In genomic region chr17:7438050-7438614, GRCh38 we compare ENCODE assay signal across 8 cellular contexts. TPM values are rescaled to one million over a fixed set of nuclear protein-coding genes. Genes with fewer than 3 reads are reported as not detected.
DNase-seq lines count a peak whose midpoint lies in the region; ATAC-seq and TF ChIP-seq lines count a peak whose summit lies in the region.

No MANE protein-coding gene starts in this region.

- peaks cover 17 to 49% of the 10 kb centered on the region in 2 donors for H3K27me3 ChIP-seq in left lung

- H3K27ac ChIP-seq in left lung = no peak overlapping the region

- intact Hi-C loops in left lung (cut with DNase I) = loop anchor here in 1 of 2 donors (10.0 kb wide), 1 partner anchor 83 kb away; the partner anchor contains the start of genes KCTD11 and TMEM95

- no peaks in the 10 kb centered on the region for H3K9me3 Mint-ChIP-seq in WTC11

- H3K36me3 ChIP-seq in left lung = no peaks in the 10 kb centered on the region

- POLR2A ChIA-PET in GM10248 (lab: Yijun Ruan, JAX) = interaction anchor here (0.6 to 1.2 kb wide), 3 partner anchors 46 to 136 kb away, joined by 3 to 8 read pairs (median 3); partner anchors contain the start of gene POLR2A
- POLR2A ChIA-PET in WTC11 (lab: Charles Lee) = interaction anchor here (0.9 to 4.0 kb wide), 6 partner anchors 34 to 122 kb away, joined by 3 to 38 read pairs (median 3); partner anchors contain the start of genes POLR2A, SLC35G6, TMEM256 and ZBTB4

- DNase-seq in GM10248 (ENCODE audit: extremely low spot score) (peak; percentile 52), WTC11 (ENCODE audit: low spot score) (peak; percentile 89), cerebellar cortex (ENCODE audit: low spot score) (peak; percentile 52), left lung (peak; percentile 81 to 99), NCI-H510A (lab: John Stamatoyannopoulos, UW) (no peak)
- DNase-seq in stimulated activated CD4-positive, alpha-beta T cell treated with anti-CD3 and anti-CD28 coated beads, Interleukin-2, amount 100 ng/mL, for 48 hours = peak; percentile 42 to 59

- H3K4me1 ChIP-seq in left lung = peaks cover 28 to 59% of the 10 kb centered on the region in 2 donors

- peak overlapping the region; percentile 90 for H3K4me3 Mint-ChIP-seq in WTC11

- peaks cover 23% of the 10 kb centered on the region for H3K27me3 Mint-ChIP-seq in WTC11 (ENCODE audit: low read depth)

- H3K4me3 ChIP-seq in left lung = peak overlapping the region; percentile 16 to 72

- TF ChIP-seq CTCF in GM10248 (IDR thresholded peaks at IDR 0.05; ENCODE audit: control extremely low read depth, extremely low read depth, low read depth, missing control alignments) = no peak
- TF ChIP-seq CTCF in WTC11 (IDR thresholded peaks at IDR 0.05) = no peak
- no peak for TF ChIP-seq CTCF in left lung (IDR thresholded peaks at IDR 0.05)

- CTCF ChIA-PET in GM10248 (lab: Yijun Ruan, JAX) (interaction anchor here (0.6 to 5.3 kb wide), 5 partner anchors 15 to 122 kb away, joined by 3 to 43 read pairs (median 27); partner anchors contain the start of genes SENP3, TMEM95 and TNFSF13), WTC11 (lab: Charles Lee) (interaction anchor here (0.6 to 4.7 kb wide), 15 partner anchors 8 to 151 kb away, joined by 3 to 69 read pairs (median 10); partner anchors contain the start of genes ACAP1, KCTD11, NEURL4 and PLSCR3)

- no peaks in the 10 kb centered on the region for H3K36me3 Mint-ChIP-seq in WTC11

- no peaks in the 10 kb centered on the region for H3K9me3 ChIP-seq in left lung

- ATAC-seq in WTC11 (peak; percentile 1), left lung (peak; percentile 2), GM21529 (IDR thresholded peaks at IDR 0.05; ENCODE audit: unreplicated experiment) (no peak), GM18870 (IDR thresholded peaks at IDR 0.05; ENCODE audit: unreplicated experiment) (no peak)

- peaks cover 30% of the 10 kb centered on the region for H3K4me1 Mint-ChIP-seq in WTC11

- H3K27ac Mint-ChIP-seq in WTC11 = peak overlapping the region; percentile 95

TF ChIP-seq in WTC11, 78 proteins besides CTCF, POLR2A, EP300 and RAD21:
- TF ChIP-seq, protein P1, sequence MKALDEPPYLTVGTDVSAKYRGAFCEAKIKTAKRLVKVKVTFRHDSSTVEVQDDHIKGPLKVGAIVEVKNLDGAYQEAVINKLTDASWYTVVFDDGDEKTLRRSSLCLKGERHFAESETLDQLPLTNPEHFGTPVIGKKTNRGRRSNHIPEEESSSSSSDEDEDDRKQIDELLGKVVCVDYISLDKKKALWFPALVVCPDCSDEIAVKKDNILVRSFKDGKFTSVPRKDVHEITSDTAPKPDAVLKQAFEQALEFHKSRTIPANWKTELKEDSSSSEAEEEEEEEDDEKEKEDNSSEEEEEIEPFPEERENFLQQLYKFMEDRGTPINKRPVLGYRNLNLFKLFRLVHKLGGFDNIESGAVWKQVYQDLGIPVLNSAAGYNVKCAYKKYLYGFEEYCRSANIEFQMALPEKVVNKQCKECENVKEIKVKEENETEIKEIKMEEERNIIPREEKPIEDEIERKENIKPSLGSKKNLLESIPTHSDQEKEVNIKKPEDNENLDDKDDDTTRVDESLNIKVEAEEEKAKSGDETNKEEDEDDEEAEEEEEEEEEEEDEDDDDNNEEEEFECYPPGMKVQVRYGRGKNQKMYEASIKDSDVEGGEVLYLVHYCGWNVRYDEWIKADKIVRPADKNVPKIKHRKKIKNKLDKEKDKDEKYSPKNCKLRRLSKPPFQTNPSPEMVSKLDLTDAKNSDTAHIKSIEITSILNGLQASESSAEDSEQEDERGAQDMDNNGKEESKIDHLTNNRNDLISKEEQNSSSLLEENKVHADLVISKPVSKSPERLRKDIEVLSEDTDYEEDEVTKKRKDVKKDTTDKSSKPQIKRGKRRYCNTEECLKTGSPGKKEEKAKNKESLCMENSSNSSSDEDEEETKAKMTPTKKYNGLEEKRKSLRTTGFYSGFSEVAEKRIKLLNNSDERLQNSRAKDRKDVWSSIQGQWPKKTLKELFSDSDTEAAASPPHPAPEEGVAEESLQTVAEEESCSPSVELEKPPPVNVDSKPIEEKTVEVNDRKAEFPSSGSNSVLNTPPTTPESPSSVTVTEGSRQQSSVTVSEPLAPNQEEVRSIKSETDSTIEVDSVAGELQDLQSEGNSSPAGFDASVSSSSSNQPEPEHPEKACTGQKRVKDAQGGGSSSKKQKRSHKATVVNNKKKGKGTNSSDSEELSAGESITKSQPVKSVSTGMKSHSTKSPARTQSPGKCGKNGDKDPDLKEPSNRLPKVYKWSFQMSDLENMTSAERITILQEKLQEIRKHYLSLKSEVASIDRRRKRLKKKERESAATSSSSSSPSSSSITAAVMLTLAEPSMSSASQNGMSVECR (CRISPR knock-in tag; IDR thresholded peaks at IDR 0.05; ENCODE audit: borderline replicate concordance) = 0 out of 2 replicates have a peak, but pooled peaks have one; percentile 21
- TF ChIP-seq HMGXB4 (CRISPR knock-in tag; IDR thresholded peaks at IDR 0.05) = 0 out of 2 replicates have a peak, but pooled peaks have one; percentile 42
- no peak for TF ChIP-seq SMAD4 (CRISPR knock-in tag; IDR thresholded peaks at IDR 0.05)
- peak; percentile 35; the same call in 1 of the 2 replicates for TF ChIP-seq ETV6 (CRISPR knock-in tag; IDR thresholded peaks at IDR 0.05)
- no peak for TF ChIP-seq ZBTB21 (CRISPR knock-in tag; IDR thresholded peaks at IDR 0.05; ENCODE audit: borderline replicate concordance)
- peak; percentile 54; the same call in 1 of the 2 replicates for TF ChIP-seq ESRRA (CRISPR knock-in tag; IDR thresholded peaks at IDR 0.05; ENCODE audit: borderline replicate concordance)
- peak; percentile 57; the same call in 1 of the 2 replicates for TF ChIP-seq KAT7 (CRISPR knock-in tag; IDR thresholded peaks at IDR 0.05; ENCODE audit: borderline replicate concordance)
- peak; percentile 81 for TF ChIP-seq E2F5 (CRISPR knock-in tag; IDR thresholded peaks at IDR 0.05)
- TF ChIP-seq, protein P2, sequence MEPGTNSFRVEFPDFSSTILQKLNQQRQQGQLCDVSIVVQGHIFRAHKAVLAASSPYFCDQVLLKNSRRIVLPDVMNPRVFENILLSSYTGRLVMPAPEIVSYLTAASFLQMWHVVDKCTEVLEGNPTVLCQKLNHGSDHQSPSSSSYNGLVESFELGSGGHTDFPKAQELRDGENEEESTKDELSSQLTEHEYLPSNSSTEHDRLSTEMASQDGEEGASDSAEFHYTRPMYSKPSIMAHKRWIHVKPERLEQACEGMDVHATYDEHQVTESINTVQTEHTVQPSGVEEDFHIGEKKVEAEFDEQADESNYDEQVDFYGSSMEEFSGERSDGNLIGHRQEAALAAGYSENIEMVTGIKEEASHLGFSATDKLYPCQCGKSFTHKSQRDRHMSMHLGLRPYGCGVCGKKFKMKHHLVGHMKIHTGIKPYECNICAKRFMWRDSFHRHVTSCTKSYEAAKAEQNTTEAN (CRISPR knock-in tag; IDR thresholded peaks at IDR 0.05) = peak; percentile 12; the same call in 1 of the 2 replicates
- TF ChIP-seq ZSCAN18 (CRISPR knock-in tag; IDR thresholded peaks at IDR 0.05) = no peak
- TF ChIP-seq ATF1 (CRISPR knock-in tag; IDR thresholded peaks at IDR 0.05) = 0 out of 2 replicates have a peak, but pooled peaks have one; percentile 38
- peak; percentile 66; the same call in 1 of the 2 replicates for TF ChIP-seq SP1 (CRISPR knock-in tag; conservative IDR thresholded peaks at IDR 0.05)
- TF ChIP-seq FOXP1 (CRISPR knock-in tag; IDR thresholded peaks at IDR 0.05; ENCODE audit: borderline replicate concordance) = peak; percentile 65; the same call in 1 of the 2 replicates
TF ChIP-seq in WTC11: peak in this region for 10.

RNA-seq across cellular contexts. Expression of gene FGF11, which starts 1.2 kb away (rescaled TPM):
- total RNA-seq in WTC11 (2021) (19.8 to 29.1 TPM (median 28.0 TPM) in 3 replicates), left lung (1 to 10 TPM in 1 of 2 donors, under 1 TPM in 1; 0.97 to 1.7 TPM)

RNA-seq across cellular contexts. Expression of gene TMEM102, which starts 2.9 kb away (rescaled TPM):
- total RNA-seq in WTC11 (2021) (13.5 to 15.3 TPM (median 13.9 TPM) in 3 replicates), left lung (1 to 10 TPM; 7.2 to 9.6 TPM)

RNA-seq across cellular contexts. Expression of gene CHRNB1, which starts 6.7 kb away (rescaled TPM):
- total RNA-seq in WTC11 (2021) (16.0 to 21.5 TPM (median 20.8 TPM) in 3 replicates), left lung (10 to 100 TPM; 10.6 to 12.1 TPM)

RNA-seq across cellular contexts. Expression of gene SPEM3, which starts 9.5 kb away (rescaled TPM):
- total RNA-seq in WTC11 (2021) = not detected in 3 replicates
- not detected for total RNA-seq in left lung

RNA-seq across cellular contexts. Expression of gene SPEM2, which starts 12.7 kb away (rescaled TPM):
- total RNA-seq in WTC11 (2021) (0.13 TPM in 1 of 3 replicates, not detected in the others), left lung (not detected)

Comparison
In these comparisons a context has a peak if more than half of its experiments do, and no peak if none do; other contexts are left out.
1. ATAC-seq: peak in WTC11 (single experiment) and left lung (single experiment); none in GM21529 (single experiment) and GM18870 (single experiment).